14 cellular contexts compared by ENCODE assay signal in genomic region chr11:72048718-72049460, GRCh38. TPM values are rescaled to one million over a fixed set of nuclear protein-coding genes. Genes with fewer than 3 reads are reported as not detected.
DNase-seq lines count a peak whose midpoint lies in the region; ATAC-seq, FAIRE-seq and TF ChIP-seq lines count a peak whose summit lies in the region.
"Had no signal": no experiment of that assay in that cellular context is flagged by ENCODE, and none has a peak within 500 bp of the region (broad histone marks: within the 10 kb centered on the region; RNA-seq: fewer than 3 reads in every experiment).

No MANE protein-coding gene starts in this region.

- TF ChIP-seq EP300 in upper lobe of left lung (IDR thresholded peaks at IDR 0.05) = no peak

- TF ChIP-seq POLR2A in endothelial cell of umbilical vein (IDR thresholded peaks at IDR 0.05; ENCODE audit: low read depth, low read length) (peak; percentile 19), upper lobe of left lung (IDR thresholded peaks at IDR 0.05) (no peak)

- peaks cover 29% of the 10 kb centered on the region for H3K4me1 Mint-ChIP-seq in nephron progenitor cell

- H3K9me1 ChIP-seq in endothelial cell of umbilical vein (replicated peaks; ENCODE audit: control insufficient read depth, extremely low read depth, insufficient read depth, low read length) = no peaks in the 10 kb centered on the region

- H3K9me3 ChIP-seq in cardiac muscle cell (ENCODE audit: low read depth) (no peaks in the 10 kb centered on the region), endothelial cell of umbilical vein (replicated peaks; ENCODE audit: control insufficient read depth, insufficient read depth, low read length) (no peaks in the 10 kb centered on the region), upper lobe of left lung (no peaks in the 10 kb centered on the region)
- H3K9me3 ChIP-seq: vagina had no signal

- no peaks in the 10 kb centered on the region for H4K20me1 ChIP-seq in endothelial cell of umbilical vein (replicated peaks; ENCODE audit: control insufficient read depth, extremely low read depth, insufficient read depth, low read length)

- CTCF ChIA-PET in endothelial cell of umbilical vein (lab: Charles Lee) (interaction anchor here (0.7 to 3.6 kb wide), 9 partner anchors 8 to 382 kb away, joined by 3 to 28 read pairs (median 4); no protein-coding TSS in a partner anchor), HEK293T (lab: Yijun Ruan, JAX) (no interaction called here)

- POLR2A ChIA-PET in endothelial cell of umbilical vein (lab: Charles Lee) = interaction anchor here (1.1 to 1.2 kb wide), 2 partner anchors 9 to 19 kb away, joined by 4 to 5 read pairs; no protein-coding TSS in a partner anchor
- POLR2A ChIA-PET in HEK293T (lab: Yijun Ruan, JAX) = interaction anchor here (0.9 kb wide), 1 partner anchor 10 kb away, joined by 3 read pairs; no protein-coding TSS in a partner anchor

- no peaks in the 10 kb centered on the region for H3K9me3 Mint-ChIP-seq in nephron progenitor cell
- H3K9me3 Mint-ChIP-seq: activated naive CD8-positive, alpha-beta T cell treated with anti-CD3 and anti-CD28 coated beads, Interleukin-2, amount 50 U/mL, for 24 hours had no signal

- dilution Hi-C loops in endothelial cell of umbilical vein (cut with MboI; ENCODE audit: extremely low pct_ligation_motif_present, low sequenced_read_pairs) = no loop called here

- peaks cover 56% of the 10 kb centered on the region for H3K79me2 ChIP-seq in endothelial cell of umbilical vein (ENCODE audit: control insufficient read depth, insufficient read depth, low read length)

- H3K4me3 ChIP-seq in cardiac muscle cell (no peak overlapping the region), endothelial cell of umbilical vein (replicated peaks in 1 of 3; ENCODE audit: insufficient read depth in 1 of 3, low read depth in 1 of 3, low read length in 3 of 3) (peak overlapping the region in 1 of 3 experiments; percentile 15), upper lobe of left lung (no peak overlapping the region)
- H3K4me3 ChIP-seq: vagina had no signal

- no TSS peak for BruUV-seq in endothelial cell of umbilical vein (replicated peaks; lab: Mats Ljungman, UMichigan)

- H3K36me3 ChIP-seq in cardiac muscle cell (no peaks in the 10 kb centered on the region), endothelial cell of umbilical vein (ENCODE audit: control insufficient read depth in 2 of 2, extremely low read depth in 1 of 2, insufficient read depth in 2 of 2, low read length in 2 of 2) (no peaks in the 10 kb centered on the region), upper lobe of left lung (peaks cover 0 to 12% (median 1%) of the 10 kb centered on the region in 4 donors)
- H3K36me3 ChIP-seq: vagina had no signal

- ATAC-seq in Right ventricle myocardium superior (ENCODE audit: poor library complexity) (no peak), upper lobe of left lung (ENCODE audit: low FRiP score in 2 of 2) (no peak), GM19328 (IDR thresholded peaks at IDR 0.05; ENCODE audit: unreplicated experiment) (no peak)
- ATAC-seq: activated naive CD8-positive, alpha-beta T cell treated with anti-CD3 and anti-CD28 coated beads, Interleukin-2, amount 50 U/mL, for 24 hours had no signal

- TF ChIP-seq CTCF in cardiac muscle cell (IDR thresholded peaks at IDR 0.05; ENCODE audit: low read depth, low read length) = no peak
- no peak for TF ChIP-seq CTCF in endothelial cell of umbilical vein (IDR thresholded peaks at IDR 0.05; ENCODE audit: extremely low read depth in 1 of 2, insufficient read depth in 1 of 2, low read depth in 1 of 2, low read length in 2 of 2)
- TF ChIP-seq CTCF in nephron progenitor cell (IDR thresholded peaks at IDR 0.05) = no peak
- TF ChIP-seq CTCF in upper lobe of left lung (IDR thresholded peaks at IDR 0.05) = no peak

- H3K36me3 Mint-ChIP-seq in nephron progenitor cell (ENCODE audit: low read depth) = peaks cover 12% of the 10 kb centered on the region

- H3K4me2 ChIP-seq in endothelial cell of umbilical vein (ENCODE audit: insufficient read depth, low read length) = peak overlapping the region; percentile 12

- no peaks in the 10 kb centered on the region for H3K27me3 Mint-ChIP-seq in nephron progenitor cell (ENCODE audit: low read depth, poor library complexity)
- H3K27me3 Mint-ChIP-seq: activated naive CD8-positive, alpha-beta T cell treated with anti-CD3 and anti-CD28 coated beads, Interleukin-2, amount 50 U/mL, for 24 hours had no signal

- no peak overlapping the region for H2AFZ ChIP-seq in endothelial cell of umbilical vein (ENCODE audit: low read depth, low read length)

- no peak overlapping the region for H3K9ac ChIP-seq in endothelial cell of umbilical vein (replicated peaks; ENCODE audit: extremely low read depth, insufficient read depth, low read length)

- intact Hi-C loops in Right ventricle myocardium superior (cut with DNase I) (no loop called here), endothelial cell of umbilical vein (cut with micrococcal nuclease) (no loop called here)

- peak; percentile 95 for FAIRE-seq in endothelial cell of umbilical vein (lab: Jason Lieb, UNC)

- H3K27ac ChIP-seq in cardiac muscle cell (peak overlapping the region; percentile 48), endothelial cell of umbilical vein (ENCODE audit: insufficient read depth, low read depth, low read length) (peak overlapping the region; percentile 40), upper lobe of left lung (peak overlapping the region in 3 of 4 donors; percentile 18 to 48 (median 26))

- H3K4me1 ChIP-seq in cardiac muscle cell (ENCODE audit: low read depth) (no peaks in the 10 kb centered on the region), endothelial cell of umbilical vein (ENCODE audit: control insufficient read depth, extremely low read depth, insufficient read depth, low read length) (peaks cover 8% of the 10 kb centered on the region), upper lobe of left lung (peaks cover 0 to 8% (median 2%) of the 10 kb centered on the region in 4 donors)
- H3K4me1 ChIP-seq: vagina had no signal

- WGBS in upper lobe of left lung, 2 donors = 76 to 77% methylated on average over 4 of the region's 4 CpGs

- DNase-seq in cardiac muscle cell (ENCODE audit: low read depth in 1 of 2, low spot score in 1 of 2) (peak in 1 of 2 donors; percentile 19), Right ventricle myocardium superior (no peak), endothelial cell of umbilical vein (ENCODE audit: low read depth, low spot score) (peak; percentile 90), nephron progenitor cell (no peak), upper lobe of left lung (no peak), C1 segment of cervical spinal cord (lab: John Stamatoyannopoulos, UW) (no peak), HEK293T (ENCODE audit: extremely low spot score) (no peak)
- DNase-seq: activated naive CD8-positive, alpha-beta T cell treated with anti-CD3 and anti-CD28 coated beads, Interleukin-2, amount 50 U/mL, for 24 hours; DMS79 treated with DMSO at 0.1 percent for 48 hours; NCI-H226 had no signal

- H3K4me3 Mint-ChIP-seq in nephron progenitor cell = no peak overlapping the region
- H3K4me3 Mint-ChIP-seq: activated naive CD8-positive, alpha-beta T cell treated with anti-CD3 and anti-CD28 coated beads, Interleukin-2, amount 50 U/mL, for 24 hours had no signal

- peak overlapping the region; percentile 92 for H3K27ac Mint-ChIP-seq in nephron progenitor cell
- H3K27ac Mint-ChIP-seq: activated naive CD8-positive, alpha-beta T cell treated with anti-CD3 and anti-CD28 coated beads, Interleukin-2, amount 50 U/mL, for 24 hours had no signal

- H3K27me3 ChIP-seq in cardiac muscle cell (no peaks in the 10 kb centered on the region), endothelial cell of umbilical vein (ENCODE audit: control insufficient read depth in 2 of 2, insufficient read depth in 2 of 2, low read length in 2 of 2) (no peaks in the 10 kb centered on the region), upper lobe of left lung (no peaks in the 10 kb centered on the region)
- H3K27me3 ChIP-seq: vagina had no signal

RNA-seq across cellular contexts. Expression of gene NUMA1, which starts 31.5 kb away (rescaled TPM):
- total RNA-seq in cardiac muscle cell (189 and 417 TPM in 2 replicates), Right ventricle myocardium superior (75.0 TPM), endothelial cell of umbilical vein (164 and 168 TPM in 2 replicates), upper lobe of left lung (100 to 1,000 TPM; 185 to 666 (median 241) TPM)
- polyA plus RNA-seq in cardiac muscle cell (119 and 161 TPM in 2 replicates), endothelial cell of umbilical vein (120 and 121 TPM in 2 replicates)
- 87.0 and 100 TPM in 2 replicates for polyA plus RNA-seq in endothelial cell of umbilical vein (2011; cell fraction: cytosol; rRNA removed)
- 431 and 446 TPM in 2 replicates for polyA plus RNA-seq in endothelial cell of umbilical vein (2011; cell fraction: nucleus; rRNA removed)
- 88.8 and 93.2 TPM in 2 replicates for polyA plus RNA-seq in endothelial cell of umbilical vein (2012)
- 278 and 288 TPM in 2 replicates for polyA minus RNA-seq in endothelial cell of umbilical vein
- polyA minus RNA-seq in endothelial cell of umbilical vein (2011; cell fraction: cytosol; rRNA and poly(A)+ RNA removed) = 121 TPM
- polyA minus RNA-seq in endothelial cell of umbilical vein (2011; cell fraction: nucleus; rRNA and poly(A)+ RNA removed) = 210 and 252 TPM in 2 replicates

RNA-seq across cellular contexts. Expression of gene LRRC51, which starts 31.8 kb away (rescaled TPM):
- total RNA-seq in cardiac muscle cell = 4.3 and 5.4 TPM in 2 replicates
- polyA plus RNA-seq in cardiac muscle cell = 5.6 and 7.3 TPM in 2 replicates
- 6.4 TPM for total RNA-seq in Right ventricle myocardium superior
- total RNA-seq in endothelial cell of umbilical vein = 3.8 and 6.1 TPM in 2 replicates
- polyA plus RNA-seq in endothelial cell of umbilical vein = 3.5 and 4.4 TPM in 2 replicates
- 4.7 and 6.3 TPM in 2 replicates for polyA plus RNA-seq in endothelial cell of umbilical vein (2011; cell fraction: cytosol; rRNA removed)
- 4.0 and 5.5 TPM in 2 replicates for polyA plus RNA-seq in endothelial cell of umbilical vein (2011; cell fraction: nucleus; rRNA removed)
- polyA plus RNA-seq in endothelial cell of umbilical vein (2012) = 5.2 and 6.5 TPM in 2 replicates
- 7.5 and 9.1 TPM in 2 replicates for polyA minus RNA-seq in endothelial cell of umbilical vein
- polyA minus RNA-seq in endothelial cell of umbilical vein (2011; cell fraction: cytosol; rRNA and poly(A)+ RNA removed) = 4.3 TPM
- 1.3 and 2.6 TPM in 2 replicates for polyA minus RNA-seq in endothelial cell of umbilical vein (2011; cell fraction: nucleus; rRNA and poly(A)+ RNA removed)
- 10 to 100 TPM in 3 of 6 donors, 1 to 10 TPM in 3; 5.3 to 19.2 (median 10.3) TPM for total RNA-seq in upper lobe of left lung

RNA-seq across cellular contexts. Expression of gene IL18BP, which starts 50.2 kb away (rescaled TPM):
- total RNA-seq in cardiac muscle cell = 3.5 and 7.3 TPM in 2 replicates
- 1.2 and 2.8 TPM in 2 replicates for polyA plus RNA-seq in cardiac muscle cell
- 3.7 TPM for total RNA-seq in Right ventricle myocardium superior
- total RNA-seq in endothelial cell of umbilical vein = 12.9 and 13.0 TPM in 2 replicates
- 20.1 and 25.1 TPM in 2 replicates for polyA plus RNA-seq in endothelial cell of umbilical vein
- polyA plus RNA-seq in endothelial cell of umbilical vein (2011; cell fraction: cytosol; rRNA removed) = 5.1 TPM in 2 replicates
- polyA plus RNA-seq in endothelial cell of umbilical vein (2011; cell fraction: nucleus; rRNA removed) = 72.6 and 88.6 TPM in 2 replicates
- 13.8 and 16.7 TPM in 2 replicates for polyA plus RNA-seq in endothelial cell of umbilical vein (2012)
- 22.5 and 24.7 TPM in 2 replicates for polyA minus RNA-seq in endothelial cell of umbilical vein
- 3.0 TPM for polyA minus RNA-seq in endothelial cell of umbilical vein (2011; cell fraction: cytosol; rRNA and poly(A)+ RNA removed)
- polyA minus RNA-seq in endothelial cell of umbilical vein (2011; cell fraction: nucleus; rRNA and poly(A)+ RNA removed) = 31.6 and 40.1 TPM in 2 replicates
- total RNA-seq in upper lobe of left lung = 10 to 100 TPM in 4 of 6 donors, 1 to 10 TPM in 2; 4.6 to 45.1 (median 16.9) TPM

RNA-seq across cellular contexts. Expression of gene LAMTOR1, which starts 54.2 kb away (rescaled TPM):
- total RNA-seq in cardiac muscle cell (100 and 147 TPM in 2 replicates), Right ventricle myocardium superior (72.8 TPM), endothelial cell of umbilical vein (91.1 and 95.1 TPM in 2 replicates), upper lobe of left lung (100 to 1,000 TPM in 4 of 6 donors, 10 to 100 TPM in 2; 86.0 to 162 (median 114) TPM)
- polyA plus RNA-seq in cardiac muscle cell (137 and 180 TPM in 2 replicates), endothelial cell of umbilical vein (174 and 214 TPM in 2 replicates)
- 161 and 169 TPM in 2 replicates for polyA plus RNA-seq in endothelial cell of umbilical vein (2011; cell fraction: cytosol; rRNA removed)
- 71.7 and 89.6 TPM in 2 replicates for polyA plus RNA-seq in endothelial cell of umbilical vein (2011; cell fraction: nucleus; rRNA removed)
- polyA plus RNA-seq in endothelial cell of umbilical vein (2012) = 131 and 133 TPM in 2 replicates
- 127 and 132 TPM in 2 replicates for polyA minus RNA-seq in endothelial cell of umbilical vein
- 108 TPM for polyA minus RNA-seq in endothelial cell of umbilical vein (2011; cell fraction: cytosol; rRNA and poly(A)+ RNA removed)
- polyA minus RNA-seq in endothelial cell of umbilical vein (2011; cell fraction: nucleus; rRNA and poly(A)+ RNA removed) = 50.9 and 54.2 TPM in 2 replicates

RNA-seq across cellular contexts. Expression of gene TOMT, which starts 56.8 kb away (rescaled TPM):
- total RNA-seq in cardiac muscle cell (not detected in 2 replicates), Right ventricle myocardium superior (not detected), endothelial cell of umbilical vein (not detected in 2 replicates), upper lobe of left lung (under 1 TPM in 1 of 6 donors, not detected in 5; 0.30 TPM)
- polyA plus RNA-seq in cardiac muscle cell (not detected in 2 replicates), endothelial cell of umbilical vein (0.08 TPM in 1 of 2 replicates, not detected in the other)
- not detected in 2 replicates for polyA plus RNA-seq in endothelial cell of umbilical vein (2011; cell fraction: cytosol; rRNA removed)
- not detected in 2 replicates for polyA plus RNA-seq in endothelial cell of umbilical vein (2011; cell fraction: nucleus; rRNA removed)
- polyA plus RNA-seq in endothelial cell of umbilical vein (2012) = not detected in 2 replicates
- polyA minus RNA-seq in endothelial cell of umbilical vein = not detected in 2 replicates
- polyA minus RNA-seq in endothelial cell of umbilical vein (2011; cell fraction: cytosol; rRNA and poly(A)+ RNA removed) = not detected
- not detected in 2 replicates for polyA minus RNA-seq in endothelial cell of umbilical vein (2011; cell fraction: nucleus; rRNA and poly(A)+ RNA removed)
- total RNA-seq: LHCN-M2, RPMI7951, vagina had no signal
